19 cellular contexts compared by ENCODE assay signal in genomic region chr11:67308031-67308866, GRCh38. TPM values are rescaled to one million over a fixed set of nuclear protein-coding genes. Genes with fewer than 3 reads are reported as not detected.
DNase-seq lines count a peak whose midpoint lies in the region; ATAC-seq and TF ChIP-seq lines count a peak whose summit lies in the region.
"Had no signal": no experiment of that assay in that cellular context is flagged by ENCODE, and none has a peak within 500 bp of the region (broad histone marks: within the 10 kb centered on the region; RNA-seq: fewer than 3 reads in every experiment).

No MANE protein-coding gene starts in this region.

- peaks cover 5% of the 10 kb centered on the region for H3F3A ChIP-seq in PC-3 (ENCODE audit: low read length, unreplicated experiment)

- H3K27ac ChIP-seq in WERI-Rb-1 (peak overlapping the region; percentile 46), osteoblast (ENCODE audit: low read depth, low read length) (no peak overlapping the region), upper lobe of right lung (no peak overlapping the region), PC-3 (ENCODE audit: low read length) (no peak overlapping the region)
- H3K27ac ChIP-seq: 22Rv1, GM23248, KMS-11, SK-N-MC had no signal

- intact Hi-C loops in upper lobe of right lung (cut with DNase I) (no loop called here), PC-3 (cut with micrococcal nuclease) (no loop called here)

- TF ChIP-seq CTCF in WERI-Rb-1 (IDR thresholded peaks at IDR 0.05; ENCODE audit: low read depth, low read length) (no peak), osteoblast (IDR thresholded peaks at IDR 0.05; ENCODE audit: extremely low read depth, low read depth, low read length) (no peak), upper lobe of right lung (IDR thresholded peaks at IDR 0.05) (no peak), PC-3 (conservative IDR thresholded peaks at IDR 0.05; ENCODE audit: low read depth, low read length) (no peak)

- H3K4me1 ChIP-seq in osteoblast (ENCODE audit: insufficient read depth, low read length) (peaks cover 8% of the 10 kb centered on the region), upper lobe of right lung (peaks cover 14% of the 10 kb centered on the region), PC-3 (ENCODE audit: insufficient read depth, low read length) (peaks cover 27% of the 10 kb centered on the region)

- H3K79me2 ChIP-seq in osteoblast (ENCODE audit: insufficient read depth, low read length) (no peaks in the 10 kb centered on the region), PC-3 (ENCODE audit: low read length) (peaks cover 15% of the 10 kb centered on the region)

- POLR2A ChIA-PET in PC-3 (lab: Charles Lee; ENCODE audit: unreplicated experiment) = no interaction called here

- CTCF ChIA-PET in PC-3 (lab: Charles Lee) = no interaction called here

- no peak overlapping the region for H2AFZ ChIP-seq in osteoblast (ENCODE audit: low read length)
- H2AFZ ChIP-seq in PC-3 (ENCODE audit: low read length) = no peak overlapping the region
- H2AFZ ChIP-seq: GM23248 had no signal

- peaks cover 9% of the 10 kb centered on the region for H3K36me3 ChIP-seq in WERI-Rb-1
- peaks cover 11% of the 10 kb centered on the region for H3K36me3 ChIP-seq in osteoblast (ENCODE audit: insufficient read depth, low read length)
- peaks cover 30% of the 10 kb centered on the region for H3K36me3 ChIP-seq in upper lobe of right lung
- H3K36me3 ChIP-seq in PC-3 (ENCODE audit: low read depth, low read length) = peaks cover 7% of the 10 kb centered on the region; the same call in 1 of the 2 replicates

- no peak overlapping the region for H3K9ac ChIP-seq in PC-3 (ENCODE audit: low read length)
- H3K9ac ChIP-seq: GM23248, KMS-11 had no signal

- H3K27me3 ChIP-seq in WERI-Rb-1 (ENCODE audit: insufficient read depth, low read depth, severe bottlenecking) (no peaks in the 10 kb centered on the region), osteoblast (ENCODE audit: insufficient read depth, low read length) (no peaks in the 10 kb centered on the region), upper lobe of right lung (no peaks in the 10 kb centered on the region), PC-3 (ENCODE audit: low read length) (no peaks in the 10 kb centered on the region)

- peak; percentile 61 for DNase-seq in DMS 273 (lab: John Stamatoyannopoulos, UW; ENCODE audit: unreplicated experiment)
- no peak for DNase-seq in DMS 273 treated with DMSO at 0.1 percent for 48 hours (lab: John Stamatoyannopoulos, UW)
- no peak for DNase-seq in WERI-Rb-1
- peak; percentile 54 for DNase-seq in osteoblast (ENCODE audit: insufficient read length, low spot score, missing footprints)
- DNase-seq in upper lobe of right lung = peak; percentile 58
- DNase-seq in amygdala (lab: John Stamatoyannopoulos, UW) = no peak
- no peak for DNase-seq in PC-3
- DNase-seq: CD8-positive, alpha-beta T cell; DMS79 treated with DMSO at 0.1 percent for 48 hours; GM23248; NCI-H1436 treated with DMSO at 0.1 percent for 48 hours; NCI-H2029 treated with DMSO at 0.1 percent for 48 hours; NCI-H748 treated with DMSO at 0.1 percent for 48 hours; Right ventricle myocardium superior had no signal

- H3K4me2 ChIP-seq in osteoblast (ENCODE audit: insufficient read depth, low read length) (no peak overlapping the region), PC-3 (ENCODE audit: low read length) (no peak overlapping the region)
- H3K4me2 ChIP-seq: KMS-11 had no signal

- BruUV-seq in PC-3 (replicated peaks; lab: Mats Ljungman, UMichigan) = no TSS peak

- no peaks in the 10 kb centered on the region for H3K9me2 ChIP-seq in PC-3 (replicated peaks; ENCODE audit: low read length)

- no peak for ATAC-seq in upper lobe of right lung
- ATAC-seq in GM19328 (IDR thresholded peaks at IDR 0.05; ENCODE audit: unreplicated experiment) = no peak
- no peak for ATAC-seq in PC-3
- ATAC-seq: CD8-positive, alpha-beta T cell; GM12878 had no signal

- H3K9me3 ChIP-seq in WERI-Rb-1 (ENCODE audit: severe bottlenecking) (no peaks in the 10 kb centered on the region), osteoblast (ENCODE audit: low read depth, low read length) (no peaks in the 10 kb centered on the region), upper lobe of right lung (no peaks in the 10 kb centered on the region), PC-3 (ENCODE audit: low read length) (no peaks in the 10 kb centered on the region)

- H3K4me3 ChIP-seq in WERI-Rb-1 (ENCODE audit: low read depth, low read length) = no peak overlapping the region
- no peak overlapping the region for H3K4me3 ChIP-seq in osteoblast (ENCODE audit: insufficient read depth, low read length)
- no peak overlapping the region for H3K4me3 ChIP-seq in upper lobe of right lung
- H3K4me3 ChIP-seq in PC-3 (ENCODE audit: low read length) = no peak overlapping the region
- H3K4me3 ChIP-seq: GM12878, GM23248, SK-N-MC had no signal

- H4K20me1 ChIP-seq in osteoblast (ENCODE audit: insufficient read depth, low read length) (no peaks in the 10 kb centered on the region), PC-3 (ENCODE audit: low read length) (no peaks in the 10 kb centered on the region)

RNA-seq across cellular contexts. Expression of gene SSH3, which starts 4.9 kb away (rescaled TPM):
- 13.3 and 25.0 TPM in 2 replicates for total RNA-seq in osteoblast
- 36.4 TPM for total RNA-seq in upper lobe of right lung
- total RNA-seq in PC-3 (2014; rRNA removed) = 35.1 and 52.4 TPM in 2 replicates

RNA-seq across cellular contexts. Expression of gene ANKRD13D, which starts 19.1 kb away (rescaled TPM):
- 33.0 and 34.4 TPM in 2 replicates for total RNA-seq in osteoblast
- 59.4 TPM for total RNA-seq in upper lobe of right lung
- total RNA-seq in PC-3 (2014; rRNA removed) = 58.9 and 63.9 TPM in 2 replicates

RNA-seq across cellular contexts. Expression of gene GRK2, which starts 42.0 kb away (rescaled TPM):
- total RNA-seq in osteoblast = 21.4 and 23.6 TPM in 2 replicates
- total RNA-seq in upper lobe of right lung = 98.4 TPM
- total RNA-seq in PC-3 (2014; rRNA removed) = 103 TPM in 2 replicates

RNA-seq across cellular contexts. Expression of gene POLD4, which starts 45.1 kb away (rescaled TPM):
- total RNA-seq in osteoblast = 43.3 and 59.4 TPM in 2 replicates
- 69.3 TPM for total RNA-seq in upper lobe of right lung
- total RNA-seq in PC-3 (2014; rRNA removed) = 78.5 and 81.5 TPM in 2 replicates

Comparison
In these comparisons a context has a peak if more than half of its experiments do, and no peak if none do; other contexts are left out.
1. DNase-seq: peak in DMS 273 (single experiment), osteoblast (single experiment) and upper lobe of right lung (single experiment); none in DMS 273 treated with DMSO at 0.1 percent for 48 hours (single experiment), WERI-Rb-1 (single experiment), amygdala (0 of 56) and PC-3 (single experiment).